Comparison of ENCODE assay signal across 17 cellular contexts in genomic region chr20:18322551-18322950, GRCh38. TPM values are rescaled to one million over a fixed set of nuclear protein-coding genes. Genes with fewer than 3 reads are reported as not detected.
DNase-seq lines count a peak whose midpoint lies in the region; ATAC-seq and TF ChIP-seq lines count a peak whose summit lies in the region.
"Had no signal": no experiment of that assay in that cellular context is flagged by ENCODE, and none has a peak within 500 bp of the region (broad histone marks: within the 10 kb centered on the region; RNA-seq: fewer than 3 reads in every experiment).

No MANE protein-coding gene starts in this region.

- H2BK120ac ChIP-seq in H9 (ENCODE audit: low read depth, low read length, poor library complexity, severe bottlenecking), result no peak overlapping the region

- BruUV-seq in Caco-2 (replicated peaks; lab: Mats Ljungman, UMichigan), result no TSS peak

- H3K9me3 ChIP-seq in Caco-2 (no peaks in the 10 kb centered on the region; the same call in 1 of the 2 replicates), H9 (ENCODE audit: control insufficient read depth, low read depth, low read length) (no peaks in the 10 kb centered on the region), subcutaneous abdominal adipose tissue (ENCODE audit: control insufficient read depth in 5 of 5, low read length in 5 of 5) (peaks cover 0 to 2% (median 0%) of the 10 kb centered on the region in 5 donors)

- H3K56ac ChIP-seq in H9 (ENCODE audit: insufficient read length, low read depth, low read length), result no peak overlapping the region

- H3K9me3 Mint-ChIP-seq in Caco-2 (ENCODE audit: unreplicated experiment) (no peaks in the 10 kb centered on the region), H9 (peaks cover 7 to 10% of the 10 kb centered on the region in 2 experiments), chondrocyte (ENCODE audit: low read depth) (peaks cover 6% of the 10 kb centered on the region)
- H3K9me3 Mint-ChIP-seq in effector memory CD8-positive, alpha-beta T cell, result no peaks in the 10 kb centered on the region
- H3K9me3 Mint-ChIP-seq: HFFc6 had no signal

- no peak overlapping the region for H4K91ac ChIP-seq in H9 (ENCODE audit: insufficient read length, low read depth, low read length)

- H3T11ph ChIP-seq in H9 (ENCODE audit: low read length), result no peak overlapping the region

- no peaks in the 10 kb centered on the region for H3K36me3 ChIP-seq in Caco-2 (ENCODE audit: control insufficient read depth, insufficient read depth, low read length)
- peaks cover 0 to 7% (median 3%) of the 10 kb centered on the region in 5 donors for H3K36me3 ChIP-seq in subcutaneous abdominal adipose tissue (ENCODE audit: control insufficient read depth in 5 of 5, insufficient read depth in 5 of 5, low read length in 5 of 5)
- H3K36me3 ChIP-seq: BLaER1 had no signal

- H3K14ac ChIP-seq in H9 (ENCODE audit: insufficient read depth, low read length), result no peak overlapping the region

- peak; percentile 55 to 79 for DNase-seq in Caco-2
- no peak for DNase-seq in H9
- no peak for DNase-seq in chondrocyte (ENCODE audit: low spot score)
- DNase-seq in left lobe of liver (ENCODE audit: low spot score), result no peak
- DNase-seq in effector memory CD8-positive, alpha-beta T cell, result no peak
- no peak for DNase-seq in HUDEP-2 (lab: John Stamatoyannopoulos, UW; ENCODE audit: unreplicated experiment in 76 of 76)
- DNase-seq: 8988T; AML-193; CD8-positive, alpha-beta memory T cell; DMS53; GOT3; HCEC 1CT; HFFc6 had no signal

- no peak overlapping the region for H2AK5ac ChIP-seq in H9 (ENCODE audit: insufficient read length, low read length)

- no peak overlapping the region for H3K23ac ChIP-seq in H9 (ENCODE audit: insufficient read length, low read depth, low read length)

- CTCF ChIA-PET in Caco-2 (lab: Charles Lee), result interaction anchor here (0.8 kb wide), 1 partner anchor 66 kb away, joined by 4 read pairs; no protein-coding TSS in a partner anchor

- no peak overlapping the region for H3K4me3 ChIP-seq in Caco-2 (ENCODE audit: low read depth, low read length)
- H3K4me3 ChIP-seq in subcutaneous abdominal adipose tissue (ENCODE audit: low read depth in 1 of 5, low read length in 5 of 5), result no peak overlapping the region
- H3K4me3 ChIP-seq: BLaER1 had no signal

- no peak overlapping the region for H4K8ac ChIP-seq in H9 (replicated peaks; ENCODE audit: insufficient read length, low read depth, low read length)

- intact Hi-C loops in Caco-2 (cut with micrococcal nuclease; ENCODE audit: unreplicated experiment), result loop anchor here (5.0 kb wide), 1 partner anchor 65 kb away; no protein-coding TSS in a partner anchor

- no peak overlapping the region for H3K9ac ChIP-seq in H9 (ENCODE audit: extremely low read depth, insufficient read length, low read length)
- H3K9ac ChIP-seq in subcutaneous abdominal adipose tissue (ENCODE audit: low read length in 5 of 5), result no peak overlapping the region
- H3K9ac ChIP-seq: BLaER1, KMS-11 had no signal

- no peak overlapping the region for H3K18ac ChIP-seq in H9 (ENCODE audit: insufficient read length, low read depth, low read length)

- peaks cover 11% of the 10 kb centered on the region for H3K4me1 Mint-ChIP-seq in Caco-2 (ENCODE audit: low read depth, unreplicated experiment)
- peaks cover 36 to 47% of the 10 kb centered on the region in 2 experiments for H3K4me1 Mint-ChIP-seq in H9
- H3K4me1 Mint-ChIP-seq in chondrocyte (ENCODE audit: low read depth), result no peaks in the 10 kb centered on the region
- H3K4me1 Mint-ChIP-seq in effector memory CD8-positive, alpha-beta T cell (ENCODE audit: low read depth in 2 of 2), result no peaks in the 10 kb centered on the region
- H3K4me1 Mint-ChIP-seq: CD8-positive, alpha-beta memory T cell had no signal

- H2BK15ac ChIP-seq in H9 (ENCODE audit: low read depth, low read length), result no peak overlapping the region

- H3K4me1 ChIP-seq in Caco-2 (peaks cover 51% of the 10 kb centered on the region), H9 (ENCODE audit: insufficient read depth, low read length) (no peaks in the 10 kb centered on the region; the same call in 1 of the 2 replicates), subcutaneous abdominal adipose tissue (ENCODE audit: control insufficient read depth in 5 of 5, insufficient read depth in 5 of 5, low read length in 5 of 5) (peaks cover 0 to 25% (median 6%) of the 10 kb centered on the region in 5 donors)
- H3K4me1 ChIP-seq: BLaER1 had no signal

- no CpG with 5 or more reads among the region's 7 CpGs for WGBS in H9 (ENCODE audit: extremely low coverage, insufficient read length, low lambda C conversion rate)

- no peaks in the 10 kb centered on the region for H3K27me3 ChIP-seq in Caco-2 (replicated peaks; ENCODE audit: control insufficient read depth, insufficient read depth, low read length)
- no peaks in the 10 kb centered on the region for H3K27me3 ChIP-seq in H9 (ENCODE audit: insufficient read depth, low read length)
- no peaks in the 10 kb centered on the region for H3K27me3 ChIP-seq in subcutaneous abdominal adipose tissue (ENCODE audit: control insufficient read depth in 5 of 5, insufficient read depth in 4 of 5, low read length in 5 of 5)
- H3K27me3 ChIP-seq: BLaER1 had no signal

- H3K79me2 ChIP-seq in H9 (ENCODE audit: insufficient read depth, low read length), result no peaks in the 10 kb centered on the region

- H4K20me1 ChIP-seq in H9 (ENCODE audit: control insufficient read depth, insufficient read depth, insufficient read length), result no peaks in the 10 kb centered on the region
- H4K20me1 ChIP-seq: BLaER1 had no signal

- H2BK12ac ChIP-seq in H9 (ENCODE audit: insufficient read length, low read depth, low read length), result no peak overlapping the region

- no peak for ATAC-seq in left lobe of liver
- no peak for ATAC-seq in effector memory CD8-positive, alpha-beta T cell (replicated peaks)

- no peak overlapping the region for H2AFZ ChIP-seq in H9 (ENCODE audit: low read length)

- H4K5ac ChIP-seq in H9 (ENCODE audit: insufficient read length, low read depth, low read length), result no peak overlapping the region

- no peaks in the 10 kb centered on the region for H3K79me1 ChIP-seq in H9 (ENCODE audit: insufficient read depth, low read depth, low read length, poor library complexity, severe bottlenecking)

- H3K4me2 ChIP-seq in H9 (ENCODE audit: insufficient read depth, insufficient read length, low read length), result no peak overlapping the region
- H3K4me2 ChIP-seq: BLaER1, KMS-11 had no signal

- H2BK5ac ChIP-seq in H9 (ENCODE audit: insufficient read length, low read length), result no peak overlapping the region

- H3K4ac ChIP-seq in H9 (ENCODE audit: low read depth, low read length), result no peak overlapping the region

- H3K27me3 Mint-ChIP-seq in Caco-2 (ENCODE audit: insufficient read depth, unreplicated experiment) (no peaks in the 10 kb centered on the region), H9 (ENCODE audit: low read depth) (no peaks in the 10 kb centered on the region), chondrocyte (ENCODE audit: low read depth) (no peaks in the 10 kb centered on the region)
- H3K27me3 Mint-ChIP-seq in effector memory CD8-positive, alpha-beta T cell, result no peaks in the 10 kb centered on the region
- H3K27me3 Mint-ChIP-seq: CD8-positive, alpha-beta memory T cell had no signal

- H3K36me3 Mint-ChIP-seq in Caco-2 (ENCODE audit: insufficient read depth, unreplicated experiment) (no peaks in the 10 kb centered on the region), H9 (ENCODE audit: insufficient read depth in 1 of 3, low read depth in 3 of 3) (peaks cover 2 to 12% (median 3%) of the 10 kb centered on the region in 3 experiments; a peak in 5 of 7 replicates), chondrocyte (ENCODE audit: low read depth) (peaks cover 6% of the 10 kb centered on the region)
- no peaks in the 10 kb centered on the region for H3K36me3 Mint-ChIP-seq in effector memory CD8-positive, alpha-beta T cell (ENCODE audit: insufficient read depth)

- no peak for TF ChIP-seq CTCF in Caco-2 (IDR thresholded peaks at IDR 0.05; ENCODE audit: insufficient read depth in 1 of 2, low read depth in 1 of 2, low read length in 1 of 2, severe bottlenecking in 1 of 2, unreplicated experiment in 1 of 2)
- no peak for TF ChIP-seq CTCF in H9 (conservative IDR thresholded peaks at IDR 0.05)
- no peak for TF ChIP-seq CTCF in chondrocyte (IDR thresholded peaks at IDR 0.05)

- POLR2A ChIA-PET in Caco-2 (lab: Charles Lee), result no interaction called here

- H3K27ac ChIP-seq in H9 (ENCODE audit: insufficient read length, low read depth, low read length) (no peak overlapping the region), subcutaneous abdominal adipose tissue (ENCODE audit: low read depth, low read length) (peak overlapping the region; percentile 13)
- H3K27ac ChIP-seq: BLaER1, HL-60, KMS-11 had no signal

- no peaks in the 10 kb centered on the region for H3K23me2 ChIP-seq in H9 (ENCODE audit: insufficient read length, low read depth, low read length, poor library complexity, severe bottlenecking)

- H3K27ac Mint-ChIP-seq in Caco-2 (ENCODE audit: unreplicated experiment) (peak overlapping the region; percentile 29), H9 (peak overlapping the region; percentile 86 to 99 (median 97)), chondrocyte (ENCODE audit: unreplicated experiment) (peak overlapping the region; percentile 46)
- H3K27ac Mint-ChIP-seq in effector memory CD8-positive, alpha-beta T cell, result no peak overlapping the region
- H3K27ac Mint-ChIP-seq: CD8-positive, alpha-beta memory T cell; HFFc6 had no signal

- peak overlapping the region; percentile 3 for H3K4me3 Mint-ChIP-seq in Caco-2 (ENCODE audit: unreplicated experiment)
- H3K4me3 Mint-ChIP-seq in H9, result peak overlapping the region in 1 of 2 experiments; percentile 41; a peak in 2 of 5 replicates
- no peak overlapping the region for H3K4me3 Mint-ChIP-seq in chondrocyte (ENCODE audit: unreplicated experiment)
- no peak overlapping the region for H3K4me3 Mint-ChIP-seq in effector memory CD8-positive, alpha-beta T cell
- H3K4me3 Mint-ChIP-seq: CD8-positive, alpha-beta memory T cell; HFFc6 had no signal

- no peak overlapping the region for H2BK20ac ChIP-seq in H9 (ENCODE audit: low read depth, low read length, poor library complexity, severe bottlenecking)

RNA-seq across cellular contexts. Expression of gene ZNF133, which starts 34.2 kb away (rescaled TPM):
- total RNA-seq in Caco-2 (2022), result 14.8 and 17.4 TPM in 2 replicates
- 10.1 and 11.0 TPM in 2 replicates for total RNA-seq in H9 (2021)
- total RNA-seq in chondrocyte, result 16.7 to 18.6 TPM (median 17.9 TPM) in 3 replicates
- total RNA-seq in left lobe of liver, result 4.7 TPM

Comparison
In these comparisons a context has a peak if more than half of its experiments do, and no peak if none do; other contexts are left out.
1. DNase-seq: peak in Caco-2 (2 of 2); none in H9 (single experiment), chondrocyte (single experiment), left lobe of liver (single experiment), effector memory CD8-positive, alpha-beta T cell (0 of 3) and HUDEP-2 (0 of 76).
2. H3K27ac Mint-ChIP-seq: peak in Caco-2 (single experiment), H9 (3 of 3) and chondrocyte (single experiment); none in effector memory CD8-positive, alpha-beta T cell (0 of 2).